ENCODE assay signal across 8 cellular contexts in genomic region chrX:150365051-150365952, GRCh38. TPM values are rescaled to one million over a fixed set of nuclear protein-coding genes. Genes with fewer than 3 reads are reported as not detected.
A peak's percentile ranks its signal among the peaks of the same experiment; 100 is the strongest.
DNase-seq lines count a peak whose midpoint lies in the region; ATAC-seq and TF ChIP-seq lines count a peak whose summit lies in the region.

No MANE protein-coding gene starts in this region.

- no peak overlapping the region for H2BK5ac ChIP-seq in mesendoderm (ENCODE audit: low read length)

- H3K27ac ChIP-seq in mesendoderm (ENCODE audit: low read depth, low read length), result no peak overlapping the region

- POLR2A ChIA-PET in activated CD8-positive, alpha-beta T cell treated with anti-CD3 and anti-CD28 coated beads for 36 hours (lab: Charles Lee), result no interaction called here

- TF ChIP-seq CTCF in GM10266 (IDR thresholded peaks at IDR 0.05; ENCODE audit: control insufficient read depth, insufficient read depth, low read depth, missing control alignments) (peak; percentile 38), endothelial cell (IDR thresholded peaks at IDR 0.05; ENCODE audit: unreplicated experiment) (peak; percentile 68)
- peak; percentile 60 for TF ChIP-seq CTCF in activated CD8-positive, alpha-beta T cell treated with anti-CD3 and anti-CD28 coated beads for 36 hours (IDR thresholded peaks at IDR 0.05)

- no peaks in the 10 kb centered on the region for H3K36me3 Mint-ChIP-seq in activated CD8-positive, alpha-beta T cell treated with anti-CD3 and anti-CD28 coated beads for 36 hours (ENCODE audit: low read depth)
- no peaks in the 10 kb centered on the region for H3K36me3 Mint-ChIP-seq in endothelial cell (ENCODE audit: low read depth, unreplicated experiment)
- no peaks in the 10 kb centered on the region for H3K36me3 Mint-ChIP-seq in stimulated activated memory B cell treated with anti-CD40 and anti-IgM and Interleukin-4, amounts not matched to agents 10 μg/mL and 1 μg/mL and 100 μg/mL, for 72 hours

- H3K4ac ChIP-seq in mesendoderm (ENCODE audit: low read depth, low read length), result no peak overlapping the region

- H3K36me3 ChIP-seq in mesendoderm (ENCODE audit: control insufficient read depth, insufficient read depth, low read length), result no peaks in the 10 kb centered on the region

- peaks cover 14% of the 10 kb centered on the region for H3K27me3 Mint-ChIP-seq in activated CD8-positive, alpha-beta T cell treated with anti-CD3 and anti-CD28 coated beads for 36 hours
- peaks cover 2% of the 10 kb centered on the region for H3K27me3 Mint-ChIP-seq in endothelial cell (ENCODE audit: unreplicated experiment)
- peaks cover 28% of the 10 kb centered on the region for H3K27me3 Mint-ChIP-seq in stimulated activated memory B cell treated with anti-CD40 and anti-IgM and Interleukin-4, amounts not matched to agents 10 μg/mL and 1 μg/mL and 100 μg/mL, for 72 hours

- peak overlapping the region; percentile 34 for H3K4me2 ChIP-seq in mesendoderm (ENCODE audit: low read length)

- CTCF ChIA-PET in activated CD8-positive, alpha-beta T cell treated with anti-CD3 and anti-CD28 coated beads for 36 hours (lab: Charles Lee), result interaction anchor here (0.6 to 2.1 kb wide), 8 partner anchors 11 to 847 kb away, joined by 3 to 7 read pairs (median 4); no protein-coding TSS in a partner anchor

- H3K18ac ChIP-seq in mesendoderm (ENCODE audit: low read length), result no peak overlapping the region

- peak; percentile 57 for ATAC-seq in activated CD8-positive, alpha-beta T cell treated with anti-CD3 and anti-CD28 coated beads for 36 hours
- ATAC-seq in stimulated activated memory B cell treated with anti-CD40 and anti-IgM and Interleukin-4, amounts not matched to agents 10 μg/mL and 1 μg/mL and 100 μg/mL, for 72 hours, result peak; percentile 42
- ATAC-seq in GM18502 (IDR thresholded peaks at IDR 0.05; ENCODE audit: poor library complexity, unreplicated experiment) (no peak), GM18511 (IDR thresholded peaks at IDR 0.05; ENCODE audit: unreplicated experiment) (no peak)

- H2BK120ac ChIP-seq in mesendoderm (ENCODE audit: low read depth, low read length), result no peak overlapping the region

- H4K5ac ChIP-seq in mesendoderm (ENCODE audit: low read length), result no peak overlapping the region

- H2BK15ac ChIP-seq in mesendoderm (replicated peaks; ENCODE audit: low read depth), result no peak overlapping the region

- H3K4me1 Mint-ChIP-seq in activated CD8-positive, alpha-beta T cell treated with anti-CD3 and anti-CD28 coated beads for 36 hours (ENCODE audit: low read depth), result peaks cover 22% of the 10 kb centered on the region
- peaks cover 4% of the 10 kb centered on the region for H3K4me1 Mint-ChIP-seq in endothelial cell (ENCODE audit: unreplicated experiment)
- peaks cover 40% of the 10 kb centered on the region for H3K4me1 Mint-ChIP-seq in stimulated activated memory B cell treated with anti-CD40 and anti-IgM and Interleukin-4, amounts not matched to agents 10 μg/mL and 1 μg/mL and 100 μg/mL, for 72 hours

- no peak overlapping the region for H2AK5ac ChIP-seq in mesendoderm (ENCODE audit: low read length)

- H3K79me2 ChIP-seq in mesendoderm (ENCODE audit: control insufficient read depth, insufficient read depth, low read length), result no peaks in the 10 kb centered on the region

- H4K8ac ChIP-seq in mesendoderm (ENCODE audit: low read depth, low read length), result no peak overlapping the region

- intact Hi-C loops in activated CD8-positive, alpha-beta T cell treated with anti-CD3 and anti-CD28 coated beads for 36 hours (cut with micrococcal nuclease), result loop anchor here (10.0 kb wide), 2 partner anchors 119 to 209 kb away; no protein-coding TSS in a partner anchor

- no peaks in the 10 kb centered on the region for H3K4me1 ChIP-seq in mesendoderm (ENCODE audit: control insufficient read depth, low read depth, low read length)

- peak overlapping the region; percentile 73 for H3K4me3 Mint-ChIP-seq in activated CD8-positive, alpha-beta T cell treated with anti-CD3 and anti-CD28 coated beads for 36 hours
- H3K4me3 Mint-ChIP-seq in endothelial cell (ENCODE audit: unreplicated experiment), result peak overlapping the region; percentile 81
- peak overlapping the region; percentile 84 for H3K4me3 Mint-ChIP-seq in stimulated activated memory B cell treated with anti-CD40 and anti-IgM and Interleukin-4, amounts not matched to agents 10 μg/mL and 1 μg/mL and 100 μg/mL, for 72 hours

- DNase-seq in GM10266 (ENCODE audit: extremely low spot score) (peak; percentile 18), NCI-H460 (ENCODE audit: extremely low read depth, low read depth) (peak; percentile 39), endothelial cell (ENCODE audit: low spot score) (peak; percentile 80), mesendoderm (peak; percentile 51)
- DNase-seq in activated CD8-positive, alpha-beta T cell treated with anti-CD3 and anti-CD28 coated beads for 36 hours, result peak; percentile 69

- no CpG with 5 or more reads among the region's 75 CpGs for WGBS in mesendoderm (ENCODE audit: extremely low coverage, insufficient coverage, low lambda C conversion rate)

- no peaks in the 10 kb centered on the region for H3K9me3 Mint-ChIP-seq in activated CD8-positive, alpha-beta T cell treated with anti-CD3 and anti-CD28 coated beads for 36 hours
- H3K9me3 Mint-ChIP-seq in endothelial cell (ENCODE audit: unreplicated experiment), result no peaks in the 10 kb centered on the region
- H3K9me3 Mint-ChIP-seq in stimulated activated memory B cell treated with anti-CD40 and anti-IgM and Interleukin-4, amounts not matched to agents 10 μg/mL and 1 μg/mL and 100 μg/mL, for 72 hours, result no peaks in the 10 kb centered on the region

- H3K79me1 ChIP-seq in mesendoderm (ENCODE audit: low read length), result no peaks in the 10 kb centered on the region

- no peak overlapping the region for H3K23ac ChIP-seq in mesendoderm (ENCODE audit: low read length)

- peak overlapping the region; percentile 62 for H3K9ac ChIP-seq in mesendoderm (ENCODE audit: low read length)

- H3K27me3 ChIP-seq in mesendoderm (ENCODE audit: insufficient read depth, low read length, poor library complexity), result peaks cover 6% of the 10 kb centered on the region

- H3K27ac Mint-ChIP-seq in activated CD8-positive, alpha-beta T cell treated with anti-CD3 and anti-CD28 coated beads for 36 hours, result peak overlapping the region; percentile 34
- no peak overlapping the region for H3K27ac Mint-ChIP-seq in endothelial cell (ENCODE audit: unreplicated experiment)
- H3K27ac Mint-ChIP-seq in stimulated activated memory B cell treated with anti-CD40 and anti-IgM and Interleukin-4, amounts not matched to agents 10 μg/mL and 1 μg/mL and 100 μg/mL, for 72 hours, result peak overlapping the region; percentile 68

- H3K56ac ChIP-seq in mesendoderm (ENCODE audit: low read length), result peak overlapping the region; percentile 81

- no peak overlapping the region for H3K4me3 ChIP-seq in mesendoderm (ENCODE audit: low read length)

RNA-seq across cellular contexts. Expression of gene MAMLD1, which starts 2.2 kb away (rescaled TPM):
- total RNA-seq in NCI-H460 (2014; rRNA removed; shearing (Covaris generic)), result 0.72 and 0.74 TPM in 2 replicates
- polyA plus RNA-seq in NCI-H460 (2014; cell fraction: nucleus; rRNA removed), result 1.3 and 1.9 TPM in 2 replicates
- total RNA-seq in activated CD8-positive, alpha-beta T cell treated with anti-CD3 and anti-CD28 coated beads for 36 hours, result 1 to 10 TPM; 1.8 to 2.0 TPM
- 2.8 TPM for total RNA-seq in endothelial cell (ENCODE audit: unreplicated experiment)
- polyA plus RNA-seq in mesendoderm (2013, experiment 1 of 2), result 0.59 TPM
- polyA plus RNA-seq in mesendoderm (2013, experiment 2 of 2), result 0.62 TPM

Comparison
In these comparisons a context has a peak if more than half of its experiments do, and no peak if none do; other contexts are left out.
1. DNase-seq: peak in every context shown above with its lines; median percentile 80 in endothelial cell; 69 in activated CD8-positive, alpha-beta T cell treated with anti-CD3 and anti-CD28 coated beads for 36 hours; 51 in mesendoderm; 39 in NCI-H460; 18 in GM10266.
2. ATAC-seq: peak in activated CD8-positive, alpha-beta T cell treated with anti-CD3 and anti-CD28 coated beads for 36 hours (single experiment) and stimulated activated memory B cell treated with anti-CD40 and anti-IgM and Interleukin-4, amounts not matched to agents 10 μg/mL and 1 μg/mL and 100 μg/mL, for 72 hours (single experiment); none in GM18502 (single experiment) and GM18511 (single experiment).
3. Peak in every context shown above with its lines, with median percentiles within 50 percentile points of each other: CTCF ChIP-seq and H3K4me3 Mint-ChIP-seq.